ENCODE assay signal across 22 cellular contexts in the genomic region with DNA sequence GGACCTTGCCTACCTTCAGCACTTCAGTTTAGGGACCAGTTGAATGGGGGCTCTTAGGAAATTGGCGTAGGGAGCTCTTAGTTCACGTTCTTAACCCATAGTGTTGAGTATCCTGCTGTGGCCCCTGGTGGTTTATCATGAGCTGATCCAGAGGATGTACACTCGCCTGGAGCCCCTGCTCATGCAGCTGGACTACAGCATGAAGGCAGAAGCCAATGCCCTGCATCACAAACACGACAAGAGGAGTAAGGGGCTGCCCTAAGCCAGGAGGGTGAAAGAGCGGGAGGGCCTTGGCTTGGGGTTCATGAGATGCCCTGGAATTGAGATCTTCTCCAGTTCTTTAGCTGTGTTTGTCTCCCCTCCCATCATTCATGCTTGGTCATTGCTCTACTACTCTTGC. TPM values are rescaled to one million over a fixed set of nuclear protein-coding genes. Genes with fewer than 3 reads are reported as not detected.
DNase-seq lines count a peak whose midpoint lies in the region; ATAC-seq and TF ChIP-seq lines count a peak whose summit lies in the region.
"Had no signal": no experiment of that assay in that cellular context is flagged by ENCODE, and none has a peak within 500 bp of the region (broad histone marks: within the 10 kb centered on the region; RNA-seq: fewer than 3 reads in every experiment).

No MANE protein-coding gene starts in this region.

- peaks cover 31% of the 10 kb centered on the region for H3K4me1 ChIP-seq in Loucy (ENCODE audit: insufficient read depth, low read length, poor library complexity, severe bottlenecking)

- H3F3A ChIP-seq in Loucy (ENCODE audit: low read depth): peaks cover 9% of the 10 kb centered on the region; the same call in 1 of the 2 replicates

- no peak overlapping the region for H3K9ac ChIP-seq in Loucy (ENCODE audit: low read depth, low read length, poor library complexity, severe bottlenecking)

- H3K4me1 Mint-ChIP-seq in activated T-cell treated with anti-CD3 and anti-CD28 coated beads, Interleukin-2, amount 50 U/mL, for 72 hours (ENCODE audit: low read depth): peaks cover 52% of the 10 kb centered on the region
- H3K4me1 Mint-ChIP-seq in activated T-cell treated with anti-CD3 and anti-CD28 coated beads, Interleukin-2, amount 50 U/mL, for 4 hours (ENCODE audit: low read depth): peaks cover 43% of the 10 kb centered on the region
- peaks cover 62% of the 10 kb centered on the region for H3K4me1 Mint-ChIP-seq in dendritic cell treated with granulocyte-macrophage colony-stimulating factor and Interleukin-4, amounts not matched to agents 40 ng/mL and 50 ng/mL, for 4 days (ENCODE audit: low read depth)
- H3K4me1 Mint-ChIP-seq in stimulated activated effector memory CD8-positive, alpha-beta T cell treated with anti-CD3 and anti-CD28 coated beads, Interleukin-12 subunit alpha, Interleukin-12 subunit beta, amount 100 ng/mL, for 72 hours: peaks cover 48% of the 10 kb centered on the region

- H3K27me3 Mint-ChIP-seq in activated T-cell treated with anti-CD3 and anti-CD28 coated beads, Interleukin-2, amount 50 U/mL, for 72 hours (ENCODE audit: low read depth): no peaks in the 10 kb centered on the region
- H3K27me3 Mint-ChIP-seq in activated T-cell treated with anti-CD3 and anti-CD28 coated beads, Interleukin-2, amount 50 U/mL, for 4 hours (ENCODE audit: low read depth): no peaks in the 10 kb centered on the region
- no peaks in the 10 kb centered on the region for H3K27me3 Mint-ChIP-seq in dendritic cell treated with granulocyte-macrophage colony-stimulating factor and Interleukin-4, amounts not matched to agents 40 ng/mL and 50 ng/mL, for 4 days

- H2AFZ ChIP-seq in Loucy (ENCODE audit: low read length): no peak overlapping the region

- peaks cover 40% of the 10 kb centered on the region for H3K79me2 ChIP-seq in Loucy (ENCODE audit: insufficient read depth, low read length)

- H3K9me3 Mint-ChIP-seq in activated T-cell treated with anti-CD3 and anti-CD28 coated beads, Interleukin-2, amount 50 U/mL, for 72 hours: no peaks in the 10 kb centered on the region
- H3K9me3 Mint-ChIP-seq in activated T-cell treated with anti-CD3 and anti-CD28 coated beads, Interleukin-2, amount 50 U/mL, for 4 hours: no peaks in the 10 kb centered on the region
- H3K9me3 Mint-ChIP-seq in dendritic cell treated with granulocyte-macrophage colony-stimulating factor and Interleukin-4, amounts not matched to agents 40 ng/mL and 50 ng/mL, for 4 days: no peaks in the 10 kb centered on the region
- no peaks in the 10 kb centered on the region for H3K9me3 Mint-ChIP-seq in stimulated activated effector memory CD8-positive, alpha-beta T cell treated with anti-CD3 and anti-CD28 coated beads, Interleukin-12 subunit alpha, Interleukin-12 subunit beta, amount 100 ng/mL, for 72 hours

- H3K27me3 ChIP-seq in Loucy (ENCODE audit: insufficient read depth, low read length, poor library complexity, severe bottlenecking): no peaks in the 10 kb centered on the region
- H3K27me3 ChIP-seq: breast epithelium, pancreas had no signal

- in situ Hi-C loops in ACHN (cut with HindIII; ENCODE audit: low pct_ligation_motif_present, low pct_unique_long_range_greater_than_20kb, low sequenced_read_pairs): no loop called here

- peaks cover 22% of the 10 kb centered on the region for H4K20me1 ChIP-seq in Loucy (ENCODE audit: insufficient read depth, low read length, poor library complexity, severe bottlenecking)

- intact Hi-C loops in dendritic cell treated with granulocyte-macrophage colony-stimulating factor and Interleukin-4, amounts not matched to agents 40 ng/mL and 50 ng/mL, for 4 days (cut with micrococcal nuclease): no loop called here

- peak overlapping the region; percentile 22 for H3K27ac Mint-ChIP-seq in activated T-cell treated with anti-CD3 and anti-CD28 coated beads, Interleukin-2, amount 50 U/mL, for 72 hours
- H3K27ac Mint-ChIP-seq in dendritic cell treated with granulocyte-macrophage colony-stimulating factor and Interleukin-4, amounts not matched to agents 40 ng/mL and 50 ng/mL, for 4 days: peak overlapping the region; percentile 71
- H3K27ac Mint-ChIP-seq in stimulated activated effector memory CD8-positive, alpha-beta T cell treated with anti-CD3 and anti-CD28 coated beads, Interleukin-12 subunit alpha, Interleukin-12 subunit beta, amount 100 ng/mL, for 72 hours: peak overlapping the region; percentile 99

- TF ChIP-seq CTCF in Loucy (conservative IDR thresholded peaks at IDR 0.05; ENCODE audit: low read length): no peak

- H3K4me3 Mint-ChIP-seq in activated T-cell treated with anti-CD3 and anti-CD28 coated beads, Interleukin-2, amount 50 U/mL, for 72 hours: peak overlapping the region in 1 of 2 donors; percentile 11
- no peak overlapping the region for H3K4me3 Mint-ChIP-seq in activated T-cell treated with anti-CD3 and anti-CD28 coated beads, Interleukin-2, amount 50 U/mL, for 4 hours
- H3K4me3 Mint-ChIP-seq in dendritic cell treated with granulocyte-macrophage colony-stimulating factor and Interleukin-4, amounts not matched to agents 40 ng/mL and 50 ng/mL, for 4 days: no peak overlapping the region
- H3K4me3 Mint-ChIP-seq in stimulated activated effector memory CD8-positive, alpha-beta T cell treated with anti-CD3 and anti-CD28 coated beads, Interleukin-12 subunit alpha, Interleukin-12 subunit beta, amount 100 ng/mL, for 72 hours: no peak overlapping the region

- peak overlapping the region; percentile 88 for H3K4me2 ChIP-seq in Loucy (ENCODE audit: low read depth, low read length, poor library complexity, severe bottlenecking)

- peaks cover 12 to 22% of the 10 kb centered on the region in 2 donors for H3K36me3 Mint-ChIP-seq in activated T-cell treated with anti-CD3 and anti-CD28 coated beads, Interleukin-2, amount 50 U/mL, for 72 hours (ENCODE audit: insufficient read depth in 2 of 2)
- H3K36me3 Mint-ChIP-seq in activated T-cell treated with anti-CD3 and anti-CD28 coated beads, Interleukin-2, amount 50 U/mL, for 4 hours (ENCODE audit: insufficient read depth): peaks cover 19% of the 10 kb centered on the region
- peaks cover 92% of the 10 kb centered on the region for H3K36me3 Mint-ChIP-seq in dendritic cell treated with granulocyte-macrophage colony-stimulating factor and Interleukin-4, amounts not matched to agents 40 ng/mL and 50 ng/mL, for 4 days (ENCODE audit: low read depth)
- H3K36me3 Mint-ChIP-seq in stimulated activated effector memory CD8-positive, alpha-beta T cell treated with anti-CD3 and anti-CD28 coated beads, Interleukin-12 subunit alpha, Interleukin-12 subunit beta, amount 100 ng/mL, for 72 hours: peaks cover 84% of the 10 kb centered on the region

- no peak overlapping the region for H3K4me3 ChIP-seq in Loucy (ENCODE audit: low read length, poor library complexity, severe bottlenecking)
- H3K4me3 ChIP-seq: breast epithelium, coronary artery, pancreas had no signal

- no peak for ATAC-seq in activated T-cell treated with anti-CD3 and anti-CD28 coated beads, Interleukin-2, amount 50 U/mL, for 72 hours (replicated peaks in 1 of 2)
- no peak for ATAC-seq in activated T-cell treated with anti-CD3 and anti-CD28 coated beads, Interleukin-2, amount 50 U/mL, for 4 hours
- no peak for ATAC-seq in stimulated activated effector memory CD8-positive, alpha-beta T cell treated with anti-CD3 and anti-CD28 coated beads, Interleukin-12 subunit alpha, Interleukin-12 subunit beta, amount 100 ng/mL, for 72 hours
- ATAC-seq: pancreas, right cardiac atrium had no signal

- DNase-seq in activated T-cell treated with anti-CD3 and anti-CD28 coated beads, Interleukin-2, amount 50 U/mL, for 72 hours: no peak
- no peak for DNase-seq in activated T-cell treated with anti-CD3 and anti-CD28 coated beads, Interleukin-2, amount 50 U/mL, for 4 hours
- DNase-seq in stimulated activated effector memory CD8-positive, alpha-beta T cell treated with anti-CD3 and anti-CD28 coated beads, Interleukin-12 subunit alpha, Interleukin-12 subunit beta, amount 100 ng/mL, for 72 hours (ENCODE audit: low spot score in 2 of 2): no peak
- DNase-seq in COR-L47 (lab: John Stamatoyannopoulos, UW): no peak
- DNase-seq in ACHN: no peak
- DNase-seq in kidney tubule cell (ENCODE audit: low spot score): no peak
- DNase-seq: activated T-cell treated with anti-CD3 and anti-CD28 coated beads, Interleukin-2, amount 50 U/mL, for 48 hours; DMS153; H7; IMR-90; NCI-H2081; NCI-H345; NCI-H82; right cardiac atrium; Right ventricle myocardium superior; SW 1271; trophoblast cell had no signal

- H3K9me2 ChIP-seq in Loucy (replicated peaks; ENCODE audit: low read depth, low read length): no peaks in the 10 kb centered on the region

- no peaks in the 10 kb centered on the region for H3K9me3 ChIP-seq in Loucy (ENCODE audit: insufficient read depth, low read depth, low read length)
- H3K9me3 ChIP-seq: breast epithelium, pancreas had no signal

- peaks cover 41% of the 10 kb centered on the region; the same call in 1 of the 2 replicates for H3K36me3 ChIP-seq in Loucy (ENCODE audit: insufficient read depth, low read length)

RNA-seq across cellular contexts. Expression of a gene that starts 2.9 kb away (rescaled TPM):
- total RNA-seq in activated T-cell treated with anti-CD3 and anti-CD28 coated beads, Interleukin-2, amount 50 U/mL, for 72 hours: 10 to 100 TPM; 53.7 to 66.8 TPM
- 10 to 100 TPM; 55.0 to 63.1 (median 62.7) TPM for total RNA-seq in activated T-cell treated with anti-CD3 and anti-CD28 coated beads, Interleukin-2, amount 50 U/mL, for 4 hours

RNA-seq across cellular contexts. Expression of a gene that starts 4.2 kb away (rescaled TPM):
- 10 to 100 TPM; 53.5 to 54.5 TPM for total RNA-seq in activated T-cell treated with anti-CD3 and anti-CD28 coated beads, Interleukin-2, amount 50 U/mL, for 72 hours
- total RNA-seq in activated T-cell treated with anti-CD3 and anti-CD28 coated beads, Interleukin-2, amount 50 U/mL, for 4 hours: 10 to 100 TPM; 66.8 to 78.9 (median 72.7) TPM

RNA-seq across cellular contexts. Expression of a gene that starts 11.1 kb away (rescaled TPM):
- 1 to 10 TPM; 3.1 to 4.0 TPM for total RNA-seq in activated T-cell treated with anti-CD3 and anti-CD28 coated beads, Interleukin-2, amount 50 U/mL, for 72 hours
- total RNA-seq in activated T-cell treated with anti-CD3 and anti-CD28 coated beads, Interleukin-2, amount 50 U/mL, for 4 hours: under 1 TPM; 0.71 to 0.89 (median 0.84) TPM
- total RNA-seq: H7 had no signal

RNA-seq across cellular contexts. Expression of a gene that starts 20.3 kb away (rescaled TPM):
- total RNA-seq in activated T-cell treated with anti-CD3 and anti-CD28 coated beads, Interleukin-2, amount 50 U/mL, for 72 hours: 10 to 100 TPM; 19.8 to 21.1 TPM
- total RNA-seq in activated T-cell treated with anti-CD3 and anti-CD28 coated beads, Interleukin-2, amount 50 U/mL, for 4 hours: 10 to 100 TPM; 26.5 to 33.3 (median 30.1) TPM

RNA-seq across cellular contexts. Expression of a gene that starts 25.6 kb away (rescaled TPM):
- total RNA-seq in activated T-cell treated with anti-CD3 and anti-CD28 coated beads, Interleukin-2, amount 50 U/mL, for 72 hours: 10 to 100 TPM; 45.5 to 47.7 TPM
- total RNA-seq in activated T-cell treated with anti-CD3 and anti-CD28 coated beads, Interleukin-2, amount 50 U/mL, for 4 hours: 10 to 100 TPM; 27.0 to 35.3 (median 31.7) TPM

Comparison
In these comparisons a context has a peak if more than half of its experiments do, and no peak if none do; other contexts are left out.
1. H3K27ac Mint-ChIP-seq: peak in every context shown above with its lines; median percentile 99 in stimulated activated effector memory CD8-positive, alpha-beta T cell treated with anti-CD3 and anti-CD28 coated beads, Interleukin-12 subunit alpha, Interleukin-12 subunit beta, amount 100 ng/mL, for 72 hours; 71 in dendritic cell treated with granulocyte-macrophage colony-stimulating factor and Interleukin-4, amounts not matched to agents 40 ng/mL and 50 ng/mL, for 4 days; 22 in activated T-cell treated with anti-CD3 and anti-CD28 coated beads, Interleukin-2, amount 50 U/mL, for 72 hours.